In genomic region chr1:202162049-202162417, GRCh38 we compare ENCODE assay signal across 11 cellular contexts. TPM values are rescaled to one million over a fixed set of nuclear protein-coding genes. Genes with fewer than 3 reads are reported as not detected.
DNase-seq lines count a peak whose midpoint lies in the region; ATAC-seq and TF ChIP-seq lines count a peak whose summit lies in the region.
"Had no signal": no experiment of that assay in that cellular context is flagged by ENCODE, and none has a peak within 500 bp of the region (broad histone marks: within the 10 kb centered on the region; RNA-seq: fewer than 3 reads in every experiment).

No MANE protein-coding gene starts in this region.

- H3K27ac ChIP-seq in esophagus squamous epithelium (peak overlapping the region; percentile 61 to 80 (median 64)), thymus (ENCODE audit: low read depth) (peak overlapping the region; percentile 83)
- H3K27ac ChIP-seq: hepatocyte had no signal

- H3K27me3 ChIP-seq in esophagus squamous epithelium: peaks cover 0 to 6% (median 0%) of the 10 kb centered on the region in 4 donors
- H3K27me3 ChIP-seq in thymus (ENCODE audit: control insufficient read depth, insufficient read depth): no peaks in the 10 kb centered on the region
- H3K27me3 ChIP-seq: hepatocyte had no signal

- TF ChIP-seq POLR2A in esophagus squamous epithelium (IDR thresholded peaks at IDR 0.05): no peak

- H3K9me3 ChIP-seq in esophagus squamous epithelium (no peaks in the 10 kb centered on the region), thymus (ENCODE audit: control insufficient read depth) (no peaks in the 10 kb centered on the region)

- no peak overlapping the region for H3K27ac Mint-ChIP-seq in activated B cell treated with CpG ODN at 0.5 μM for 24 hours

- intact Hi-C loops in activated B cell treated with CpG ODN at 0.5 μM for 24 hours (cut with micrococcal nuclease) (loop anchor here (5.0 to 10.0 kb wide), 4 partner anchors 453 to 1223 kb away; partner anchors contain the start of genes PCAT6 and TMEM183A), esophagus squamous epithelium (cut with DNase I) (no loop called here)

- DNase-seq in SIG-M5 treated with dmso at 0.1 percent for 504 hours (lab: John Stamatoyannopoulos, UW; ENCODE audit: unreplicated experiment) (peak; percentile 86), SIG-M5 (lab: John Stamatoyannopoulos, UW) (no peak), activated B cell treated with CpG ODN at 0.5 μM for 24 hours (peak; percentile 42), esophagus squamous epithelium (lab: John Stamatoyannopoulos, UW) (no peak), GM03348 (ENCODE audit: low spot score) (no peak), NCI-H2196 treated with DMSO at 0.1 percent for 48 hours (lab: John Stamatoyannopoulos, UW; ENCODE audit: unreplicated experiment) (no peak)
- DNase-seq: 8988T, NCI-H510A treated with DMSO at 0.1 percent for 48 hours had no signal

- H3K4me1 Mint-ChIP-seq in activated B cell treated with CpG ODN at 0.5 μM for 24 hours: peaks cover 87% of the 10 kb centered on the region

- no peaks in the 10 kb centered on the region for H3K9me3 Mint-ChIP-seq in activated B cell treated with CpG ODN at 0.5 μM for 24 hours

- TF ChIP-seq CTCF in activated B cell treated with CpG ODN at 0.5 μM for 24 hours (IDR thresholded peaks at IDR 0.05) (no peak), esophagus squamous epithelium (IDR thresholded peaks at IDR 0.05) (no peak)

- H3K4me1 ChIP-seq in esophagus squamous epithelium (peaks cover 0 to 41% (median 0%) of the 10 kb centered on the region in 3 donors), thymus (ENCODE audit: control insufficient read depth, insufficient read depth, low read length) (peaks cover 77% of the 10 kb centered on the region)

- H3K27me3 Mint-ChIP-seq in activated B cell treated with CpG ODN at 0.5 μM for 24 hours: no peaks in the 10 kb centered on the region

- no peaks in the 10 kb centered on the region for H3K36me3 ChIP-seq in esophagus squamous epithelium
- peaks cover 11% of the 10 kb centered on the region for H3K36me3 ChIP-seq in thymus (ENCODE audit: control insufficient read depth, insufficient read depth)

- H3K4me3 ChIP-seq in esophagus squamous epithelium (no peak overlapping the region), thymus (ENCODE audit: low read length) (peak overlapping the region; percentile 84)
- H3K4me3 ChIP-seq: hepatocyte had no signal

- peaks cover 7% of the 10 kb centered on the region for H3K36me3 Mint-ChIP-seq in activated B cell treated with CpG ODN at 0.5 μM for 24 hours (ENCODE audit: low read depth)

- H3K4me3 Mint-ChIP-seq in activated B cell treated with CpG ODN at 0.5 μM for 24 hours: peak overlapping the region; percentile 91

- CTCF ChIA-PET in activated B cell treated with CpG ODN at 0.5 μM for 24 hours (lab: Charles Lee): interaction anchor here (0.9 to 1.7 kb wide), 6 partner anchors 13 to 558 kb away, joined by 3 to 6 read pairs (median 4); partner anchors contain the start of gene LGR6

- peak; percentile 35 for ATAC-seq in activated B cell treated with CpG ODN at 0.5 μM for 24 hours (ENCODE audit: low read depth)
- no peak for ATAC-seq in HG03521 (IDR thresholded peaks at IDR 0.05; ENCODE audit: unreplicated experiment)

- POLR2A ChIA-PET in activated B cell treated with CpG ODN at 0.5 μM for 24 hours (lab: Charles Lee): interaction anchor here (0.7 kb wide), 1 partner anchor 19 kb away, joined by 6 read pairs; no protein-coding TSS in a partner anchor

- WGBS in esophagus squamous epithelium, 2 donors: 72 to 100% methylated on average over 1 to 4 of the region's 4 CpGs
- WGBS in thymus: 20% methylated on average over 4 of the region's 4 CpGs

RNA-seq across cellular contexts. Expression of gene PTPN7, which starts 1.6 kb away (rescaled TPM):
- total RNA-seq in activated B cell treated with CpG ODN at 0.5 μM for 24 hours (29.4 and 31.0 TPM in 2 replicates), esophagus squamous epithelium (1 to 10 TPM; 1.9 to 5.5 (median 3.1) TPM)
- 75.2 TPM for polyA plus RNA-seq in thymus
- total RNA-seq: hepatocyte had no signal

RNA-seq across cellular contexts. Expression of gene ARL8A, which starts 17.5 kb away (rescaled TPM):
- 56.3 and 58.0 TPM in 2 replicates for total RNA-seq in activated B cell treated with CpG ODN at 0.5 μM for 24 hours
- 10 to 100 TPM; 21.2 to 31.3 (median 23.1) TPM for total RNA-seq in esophagus squamous epithelium
- polyA plus RNA-seq in thymus: 29.5 TPM

RNA-seq across cellular contexts. Expression of gene LGR6, which starts 31.6 kb away (rescaled TPM):
- total RNA-seq in activated B cell treated with CpG ODN at 0.5 μM for 24 hours (not detected in 2 replicates), esophagus squamous epithelium (1 to 10 TPM in 3 of 4 donors, under 1 TPM in 1; 0.53 to 6.4 (median 2.9) TPM)
- polyA plus RNA-seq in thymus: 1.0 TPM

RNA-seq across cellular contexts. Expression of gene GPR37L1, which starts 39.3 kb away (rescaled TPM):
- total RNA-seq in activated B cell treated with CpG ODN at 0.5 μM for 24 hours: not detected in 2 replicates
- under 1 TPM in 1 of 4 donors, not detected in 3; 0.09 TPM for total RNA-seq in esophagus squamous epithelium
- 0.09 TPM for polyA plus RNA-seq in thymus
- total RNA-seq: hepatocyte had no signal

Comparison
In these comparisons a context has a peak if more than half of its experiments do, and no peak if none do; other contexts are left out.
1. DNase-seq: peak in SIG-M5 treated with dmso at 0.1 percent for 504 hours (single experiment) and activated B cell treated with CpG ODN at 0.5 μM for 24 hours (single experiment); none in SIG-M5 (single experiment), esophagus squamous epithelium (single experiment), GM03348 (single experiment) and NCI-H2196 treated with DMSO at 0.1 percent for 48 hours (single experiment).